In genomic region chr12:46266382-46266791, GRCh38 we compare ENCODE assay signal across 1 cellular context.
TF ChIP-seq lines count a peak whose summit lies in the region.

No MANE protein-coding gene starts in this region.

TF ChIP-seq in K562, 482 proteins besides CTCF, POLR2A, EP300 and RAD21 (continued from another document and continues in another):
- TF ChIP-seq, protein P1, sequence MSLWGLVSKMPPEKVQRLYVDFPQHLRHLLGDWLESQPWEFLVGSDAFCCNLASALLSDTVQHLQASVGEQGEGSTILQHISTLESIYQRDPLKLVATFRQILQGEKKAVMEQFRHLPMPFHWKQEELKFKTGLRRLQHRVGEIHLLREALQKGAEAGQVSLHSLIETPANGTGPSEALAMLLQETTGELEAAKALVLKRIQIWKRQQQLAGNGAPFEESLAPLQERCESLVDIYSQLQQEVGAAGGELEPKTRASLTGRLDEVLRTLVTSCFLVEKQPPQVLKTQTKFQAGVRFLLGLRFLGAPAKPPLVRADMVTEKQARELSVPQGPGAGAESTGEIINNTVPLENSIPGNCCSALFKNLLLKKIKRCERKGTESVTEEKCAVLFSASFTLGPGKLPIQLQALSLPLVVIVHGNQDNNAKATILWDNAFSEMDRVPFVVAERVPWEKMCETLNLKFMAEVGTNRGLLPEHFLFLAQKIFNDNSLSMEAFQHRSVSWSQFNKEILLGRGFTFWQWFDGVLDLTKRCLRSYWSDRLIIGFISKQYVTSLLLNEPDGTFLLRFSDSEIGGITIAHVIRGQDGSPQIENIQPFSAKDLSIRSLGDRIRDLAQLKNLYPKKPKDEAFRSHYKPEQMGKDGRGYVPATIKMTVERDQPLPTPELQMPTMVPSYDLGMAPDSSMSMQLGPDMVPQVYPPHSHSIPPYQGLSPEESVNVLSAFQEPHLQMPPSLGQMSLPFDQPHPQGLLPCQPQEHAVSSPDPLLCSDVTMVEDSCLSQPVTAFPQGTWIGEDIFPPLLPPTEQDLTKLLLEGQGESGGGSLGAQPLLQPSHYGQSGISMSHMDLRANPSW (CRISPR knock-in tag; IDR thresholded peaks at IDR 0.05): no peak
- TF ChIP-seq TRIM25 (IDR thresholded peaks at IDR 0.05; ENCODE audit: borderline replicate concordance) (no peak), NUFIP1 (IDR thresholded peaks at IDR 0.05; ENCODE audit: partially characterized antibody) (no peak), GTF2A2 (tag; IDR thresholded peaks at IDR 0.05) (no peak), TAL1 (IDR thresholded peaks at IDR 0.05) (no peak), SAFB2 (IDR thresholded peaks at IDR 0.05; ENCODE audit: borderline replicate concordance, low read depth, low read length, severe bottlenecking) (no peak), HIVEP1 (CRISPR knock-in tag; IDR thresholded peaks at IDR 0.05) (no peak), DPF2 (IDR thresholded peaks at IDR 0.05) (peak; percentile 29; the same call in 1 of the 2 replicates), ZBED1 (IDR thresholded peaks at IDR 0.05) (no peak), KDM4B (IDR thresholded peaks at IDR 0.05; ENCODE audit: borderline replicate concordance in 2 of 2, low read depth in 1 of 2) (no peak), SMAD3 (CRISPR knock-in tag; conservative IDR thresholded peaks at IDR 0.05) (no peak), POLR3A (IDR thresholded peaks at IDR 0.05; ENCODE audit: borderline replicate concordance, extremely low read depth, insufficient read depth, insufficient read length) (no peak), ZNF347 (CRISPR knock-in tag; IDR thresholded peaks at IDR 0.05; ENCODE audit: low read depth) (no peak), GTF3C2 (IDR thresholded peaks at IDR 0.05; ENCODE audit: borderline replicate concordance, extremely low read depth, insufficient read length) (no peak), SPI1 (IDR thresholded peaks at IDR 0.05; ENCODE audit: borderline replicate concordance, low read depth, low read length) (no peak), MAFK (IDR thresholded peaks at IDR 0.05; ENCODE audit: low read length) (no peak), SREBF2 (CRISPR knock-in tag; IDR thresholded peaks at IDR 0.05) (no peak), ZFP36 (IDR thresholded peaks at IDR 0.05; ENCODE audit: low read depth, low read length, partially characterized antibody) (no peak), TEAD1 (CRISPR knock-in tag; IDR thresholded peaks at IDR 0.05) (no peak), DMBX1 (CRISPR knock-in tag; IDR thresholded peaks at IDR 0.05; ENCODE audit: borderline replicate concordance) (no peak), RFX1 (IDR thresholded peaks at IDR 0.05) (no peak; the same call in 1 of the 2 replicates), ZSCAN29 (IDR thresholded peaks at IDR 0.05) (no peak), EGR1 (conservative IDR thresholded peaks at IDR 0.05) (0 out of 2 replicates have a peak, but pooled peaks have one; percentile 4), POU5F1 (IDR thresholded peaks at IDR 0.05; ENCODE audit: borderline replicate concordance, low read depth, low read length, partially characterized antibody) (no peak), MCM3 (IDR thresholded peaks at IDR 0.05) (no peak), E2F4 (CRISPR knock-in tag; IDR thresholded peaks at IDR 0.05; ENCODE audit: low read depth) (no peak), ERF (CRISPR knock-in tag; IDR thresholded peaks at IDR 0.05) (no peak), KAT2B (IDR thresholded peaks at IDR 0.05; ENCODE audit: low read depth, low read length) (no peak), ZBTB1 (CRISPR knock-in tag; IDR thresholded peaks at IDR 0.05; ENCODE audit: borderline replicate concordance, low read depth) (no peak), ZC3H11A (IDR thresholded peaks at IDR 0.05; ENCODE audit: low read depth, low read length) (no peak), TCF7L2 (IDR thresholded peaks at IDR 0.05; ENCODE audit: low read depth, low read length) (no peak), ZNF75A (CRISPR knock-in tag; IDR thresholded peaks at IDR 0.05) (no peak), ZBTB40 (IDR thresholded peaks at IDR 0.05) (no peak), ZBTB40 (CRISPR knock-in tag; IDR thresholded peaks at IDR 0.05) (no peak), RFX5 (IDR thresholded peaks at IDR 0.05; ENCODE audit: low read depth, low read length) (no peak)
- TF ChIP-seq, protein P2, sequence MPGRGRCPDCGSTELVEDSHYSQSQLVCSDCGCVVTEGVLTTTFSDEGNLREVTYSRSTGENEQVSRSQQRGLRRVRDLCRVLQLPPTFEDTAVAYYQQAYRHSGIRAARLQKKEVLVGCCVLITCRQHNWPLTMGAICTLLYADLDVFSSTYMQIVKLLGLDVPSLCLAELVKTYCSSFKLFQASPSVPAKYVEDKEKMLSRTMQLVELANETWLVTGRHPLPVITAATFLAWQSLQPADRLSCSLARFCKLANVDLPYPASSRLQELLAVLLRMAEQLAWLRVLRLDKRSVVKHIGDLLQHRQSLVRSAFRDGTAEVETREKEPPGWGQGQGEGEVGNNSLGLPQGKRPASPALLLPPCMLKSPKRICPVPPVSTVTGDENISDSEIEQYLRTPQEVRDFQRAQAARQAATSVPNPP (IDR thresholded peaks at IDR 0.05; ENCODE audit: borderline replicate concordance, insufficient read depth, insufficient read length): no peak
- TF ChIP-seq, protein P3, sequence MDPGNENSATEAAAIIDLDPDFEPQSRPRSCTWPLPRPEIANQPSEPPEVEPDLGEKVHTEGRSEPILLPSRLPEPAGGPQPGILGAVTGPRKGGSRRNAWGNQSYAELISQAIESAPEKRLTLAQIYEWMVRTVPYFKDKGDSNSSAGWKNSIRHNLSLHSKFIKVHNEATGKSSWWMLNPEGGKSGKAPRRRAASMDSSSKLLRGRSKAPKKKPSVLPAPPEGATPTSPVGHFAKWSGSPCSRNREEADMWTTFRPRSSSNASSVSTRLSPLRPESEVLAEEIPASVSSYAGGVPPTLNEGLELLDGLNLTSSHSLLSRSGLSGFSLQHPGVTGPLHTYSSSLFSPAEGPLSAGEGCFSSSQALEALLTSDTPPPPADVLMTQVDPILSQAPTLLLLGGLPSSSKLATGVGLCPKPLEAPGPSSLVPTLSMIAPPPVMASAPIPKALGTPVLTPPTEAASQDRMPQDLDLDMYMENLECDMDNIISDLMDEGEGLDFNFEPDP (CRISPR knock-in tag; IDR thresholded peaks at IDR 0.05): no peak
